ENCODE assay signal across 1 cellular context in genomic region chr1:221439008-221439733, GRCh38.
A peak's percentile ranks its signal among the peaks of the same experiment; 100 is the strongest.
TF ChIP-seq lines count a peak whose summit lies in the region.

No MANE protein-coding gene starts in this region.

TF ChIP-seq in HCT116, 20 proteins besides CTCF, POLR2A, EP300 and RAD21 (continued from another document):
- TF ChIP-seq JUND (IDR thresholded peaks at IDR 0.05), result peak; percentile 90
- TF ChIP-seq SRF (IDR thresholded peaks at IDR 0.05; ENCODE audit: low read depth), result peak; percentile 36; the same call in 1 of the 2 replicates
